Comparison of ENCODE assay signal across 25 cellular contexts in the genomic region with DNA sequence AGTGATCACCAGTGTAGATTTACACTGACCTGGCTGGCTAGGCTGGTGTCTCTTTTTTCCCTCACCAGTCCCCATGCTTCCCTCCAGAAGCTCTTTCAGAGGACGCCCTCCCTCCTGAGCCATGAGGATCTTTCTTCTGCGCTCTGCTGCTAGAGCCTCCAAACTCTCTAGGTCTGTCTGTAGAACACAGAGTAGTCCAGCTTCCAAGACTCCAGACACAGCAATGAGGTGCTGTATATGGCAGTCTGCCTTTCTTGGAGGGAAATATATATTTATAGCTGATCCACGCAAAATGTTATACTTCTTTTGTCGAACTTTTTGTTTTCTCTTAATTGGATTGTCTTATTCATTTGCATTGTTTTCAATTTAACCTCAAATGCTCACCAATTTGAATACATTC.
"Had no signal": no experiment of that assay in that cellular context is flagged by ENCODE, and none has a peak within 500 bp of the region (broad histone marks: within the 10 kb centered on the region; RNA-seq: fewer than 3 reads in every experiment).

No MANE protein-coding gene starts in this region.

- H3K27me3 ChIP-seq: hepatocyte, right atrium auricular region, right lobe of liver, stomach, testis, thyroid gland, transverse colon, upper lobe of right lung had no signal

- H2AFZ ChIP-seq: hepatocyte had no signal

- H3K9me3 ChIP-seq: ovary, right atrium auricular region, right lobe of liver, stomach, testis, thyroid gland, transverse colon, upper lobe of right lung had no signal

- H3K36me3 Mint-ChIP-seq: mesothelial cell of epicardium; naive B cell; natural killer cell; stimulated activated naive B cell treated with anti-CD40 and anti-IgM and Interleukin-4, amounts not matched to agents 10 μg/mL and 1 μg/mL and 100 μg/mL, for 72 hours had no signal

- H3K79me2 ChIP-seq: hepatocyte had no signal

- H3K4me2 ChIP-seq: hepatocyte, smooth muscle cell had no signal

- ATAC-seq: natural killer cell; right lobe of liver; stimulated activated naive B cell treated with anti-CD40 and anti-IgM and Interleukin-4, amounts not matched to agents 10 μg/mL and 1 μg/mL and 100 μg/mL, for 72 hours; stimulated activated naive CD8-positive, alpha-beta T cell treated with anti-CD3 and anti-CD28 coated beads, Interleukin-15, Interleukin-2, amounts not matched to agents 100 U/mL and 50 U/mL, for 24 hours; upper lobe of right lung had no signal

- H3K4me3 ChIP-seq: hepatocyte, left ventricle myocardium inferior, lung, ovary, right atrium auricular region, right lobe of liver, smooth muscle cell, stomach, testis, thyroid gland, transverse colon, upper lobe of right lung had no signal

- H3K27ac Mint-ChIP-seq: mesothelial cell of epicardium; natural killer cell; progenitor cell of endocrine pancreas; stimulated activated naive B cell treated with anti-CD40 and anti-IgM and Interleukin-4, amounts not matched to agents 10 μg/mL and 1 μg/mL and 100 μg/mL, for 72 hours had no signal

- H3K27me3 Mint-ChIP-seq: naive B cell; progenitor cell of endocrine pancreas; stimulated activated naive B cell treated with anti-CD40 and anti-IgM and Interleukin-4, amounts not matched to agents 10 μg/mL and 1 μg/mL and 100 μg/mL, for 72 hours had no signal

- DNase-seq: islet precursor cell; left ventricle myocardium inferior; mesendoderm; naive B cell; natural killer cell; nephron progenitor cell; ovary; right lobe of liver; stimulated activated CD4-positive, alpha-beta T cell treated with anti-CD3 and anti-CD28 coated beads, Interleukin-1b, Interleukin-23, amount 100 ng/mL, for 48 hours; stimulated activated CD4-positive, alpha-beta T cell treated with anti-CD3 and anti-CD28 coated beads, Interleukin-2, amount 100 ng/mL, for 48 hours; stimulated activated CD4-positive, alpha-beta T cell treated with anti-CD3 and anti-CD28 coated beads, Interleukin-4, amount 100 ng/mL, for 4 hours; stimulated activated CD8-positive, alpha-beta memory T cell treated with anti-CD3 and anti-CD28 coated beads, Interleukin-4, amount 100 ng/mL, for 48 hours; stimulated activated naive B cell treated with anti-CD40 and anti-IgM and Interleukin-4, amounts not matched to agents 10 μg/mL and 1 μg/mL and 100 μg/mL, for 72 hours; stimulated activated naive CD8-positive, alpha-beta T cell treated with anti-CD3 and anti-CD28 coated beads, Interleukin-15, Interleukin-2, amounts not matched to agents 100 U/mL and 50 U/mL, for 24 hours; stomach; testis; thyroid gland; transverse colon; upper lobe of right lung had no signal

- H3K27ac ChIP-seq: hepatocyte, left ventricle myocardium inferior, ovary, right atrium auricular region, right lobe of liver, stomach, testis, thyroid gland, transverse colon, upper lobe of right lung had no signal

- H3K4me3 Mint-ChIP-seq: mesothelial cell of epicardium; naive B cell; natural killer cell; nephron progenitor cell; stimulated activated naive B cell treated with anti-CD40 and anti-IgM and Interleukin-4, amounts not matched to agents 10 μg/mL and 1 μg/mL and 100 μg/mL, for 72 hours had no signal

- H3K4me1 ChIP-seq: left ventricle myocardium inferior, right atrium auricular region, right lobe of liver, stomach, testis, thyroid gland, transverse colon, upper lobe of right lung had no signal

- H3K4me1 Mint-ChIP-seq: naive B cell; natural killer cell; stimulated activated naive B cell treated with anti-CD40 and anti-IgM and Interleukin-4, amounts not matched to agents 10 μg/mL and 1 μg/mL and 100 μg/mL, for 72 hours had no signal

- H3K36me3 ChIP-seq: left ventricle myocardium inferior, ovary, right atrium auricular region, right lobe of liver, stomach, thyroid gland, transverse colon, upper lobe of right lung had no signal
